ENCODE assay signal across 1 cellular context in genomic region chr13:114266241-114266640, GRCh38.
TF ChIP-seq lines count a peak whose summit lies in the region.

No MANE protein-coding gene starts in this region.

TF ChIP-seq in SK-N-SH, 30 proteins besides CTCF, POLR2A, EP300 and RAD21 (continued from another document):
- no peak for TF ChIP-seq REST (IDR thresholded peaks at IDR 0.05; ENCODE audit: low read depth, low read length)
- no peak for TF ChIP-seq EZH2phosphoT487 (IDR thresholded peaks at IDR 0.05; ENCODE audit: borderline replicate concordance, low read depth)
- TF ChIP-seq GABPA (IDR thresholded peaks at IDR 0.05; ENCODE audit: low read depth) = no peak
- no peak for TF ChIP-seq PBX3 (IDR thresholded peaks at IDR 0.05)
- no peak for TF ChIP-seq YY1 (IDR thresholded peaks at IDR 0.05; ENCODE audit: low read depth)
- TF ChIP-seq POLR2AphosphoS5 (IDR thresholded peaks at IDR 0.05; ENCODE audit: low read depth, low read length) = no peak
- no peak for TF ChIP-seq MXI1 (IDR thresholded peaks at IDR 0.05; ENCODE audit: low read depth, low read length)
